ENCODE assay signal across 16 cellular contexts in the genomic region with DNA sequence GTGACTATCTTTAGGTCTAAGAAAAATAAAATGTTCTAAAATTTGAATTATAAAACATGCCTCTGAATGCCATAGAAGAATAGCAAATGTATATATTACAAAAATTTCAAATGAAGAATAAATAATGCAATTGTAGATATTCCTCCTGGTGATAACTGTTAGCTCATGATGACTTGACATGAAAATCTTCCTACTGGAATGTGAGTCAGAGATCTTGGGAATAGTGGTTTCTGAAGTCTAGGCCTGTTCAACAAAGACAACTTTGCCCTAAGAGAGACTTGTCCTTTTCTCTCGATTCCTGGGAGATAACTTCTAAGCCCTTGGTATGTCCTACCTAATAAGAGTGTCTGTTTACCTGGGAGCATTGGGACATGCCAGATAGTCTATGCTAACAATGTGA.
"Had no signal": no experiment of that assay in that cellular context is flagged by ENCODE, and none has a peak within 500 bp of the region (broad histone marks: within the 10 kb centered on the region; RNA-seq: fewer than 3 reads in every experiment).

No MANE protein-coding gene starts in this region.

- H3K4me3 ChIP-seq: dorsolateral prefrontal cortex, esophagus muscularis mucosa, lung, prostate gland, right lobe of liver, transverse colon had no signal

- DNase-seq: activated CD4-positive, alpha-beta memory T cell treated with anti-CD3 and anti-CD28 coated beads, Interleukin-2, amount 10 ng/mL, durations not matched to agents 7 days and 5 days; activated CD4-positive, alpha-beta T cell treated with anti-CD3 and anti-CD28 coated beads for 1 hour; activated CD8-positive, alpha-beta memory T cell treated with anti-CD3 and anti-CD28 coated beads, Interleukin-2, amount 50 U/mL, for 4 hours; activated naive CD4-positive, alpha-beta T cell treated with anti-CD3 and anti-CD28 coated beads for 36 hours; dorsolateral prefrontal cortex; hypothalamus; left colon; natural killer cell; right lobe of liver; stimulated activated CD4-positive, alpha-beta T cell treated with anti-CD3 and anti-CD28 coated beads, Interleukin-2, amount 100 ng/mL, for 24 hours; stimulated activated naive B cell treated with anti-CD40 and anti-IgM and Interleukin-4, amounts not matched to agents 10 μg/mL and 1 μg/mL and 100 μg/mL, for 72 hours; substantia nigra; transverse colon had no signal
